11 cellular contexts compared by ENCODE assay signal in genomic region chr22:43333978-43334377, GRCh38. TPM values are rescaled to one million over a fixed set of nuclear protein-coding genes. Genes with fewer than 3 reads are reported as not detected.
"Had no signal": no experiment of that assay in that cellular context is flagged by ENCODE, and none has a peak within 500 bp of the region (broad histone marks: within the 10 kb centered on the region; RNA-seq: fewer than 3 reads in every experiment).

No MANE protein-coding gene starts in this region.

- ATAC-seq: GM23338, HCT116 had no signal

- H3K36me3 ChIP-seq: HAP-1 had no signal

- H3K4me3 ChIP-seq: GM23248, GM23338, HAP-1 had no signal

- H3K9ac ChIP-seq: GM23248 had no signal

- DNase-seq: GM23248, GOT3, H7, H9, HCEC 1CT, HFFc6 had no signal

- H3K27ac ChIP-seq: GM23248 had no signal

- H3K9me3 ChIP-seq: HAP-1 had no signal

- H3K4me1 ChIP-seq: HAP-1 had no signal

- H3K4me2 ChIP-seq: GM23338 had no signal

- FAIRE-seq: H1, H54 had no signal

- H2AFZ ChIP-seq: GM23248, GM23338 had no signal

RNA-seq across cellular contexts. Expression of gene SCUBE1, which starts 9.2 kb away (rescaled TPM):
- total RNA-seq: GM23248, HFFc6 had no signal
- polyA plus RNA-seq: GM23248 had no signal
